8 cellular contexts compared by ENCODE assay signal in genomic region chr2:834233-834632, GRCh38.
"Had no signal": no experiment of that assay in that cellular context is flagged by ENCODE, and none has a peak within 500 bp of the region (broad histone marks: within the 10 kb centered on the region; RNA-seq: fewer than 3 reads in every experiment).

No MANE protein-coding gene starts in this region.

- DNase-seq: GM23248, GOT3, H7, HCEC 1CT, KBM-7 had no signal

- H3K27ac ChIP-seq: GM23248, HL-60 had no signal

- H3K36me3 Mint-ChIP-seq: IgD-negative memory B cell had no signal

- ATAC-seq: HepG2 had no signal

- H3K4me3 Mint-ChIP-seq: IgD-negative memory B cell had no signal

- H3K4me3 ChIP-seq: GM23248 had no signal

- H3K27ac Mint-ChIP-seq: IgD-negative memory B cell had no signal
